Comparison of ENCODE assay signal across 18 cellular contexts in genomic region chr1:160427625-160428024, GRCh38. TPM values are rescaled to one million over a fixed set of nuclear protein-coding genes. Genes with fewer than 3 reads are reported as not detected.
DNase-seq lines count a peak whose midpoint lies in the region; ATAC-seq and TF ChIP-seq lines count a peak whose summit lies in the region.
"Had no signal": no experiment of that assay in that cellular context is flagged by ENCODE, and none has a peak within 500 bp of the region (broad histone marks: within the 10 kb centered on the region; RNA-seq: fewer than 3 reads in every experiment).

No MANE protein-coding gene starts in this region.

- no peaks in the 10 kb centered on the region for H3K27me3 ChIP-seq in upper lobe of right lung
- H3K27me3 ChIP-seq: ascending aorta, SJSA1, testis had no signal

- peaks cover 3% of the 10 kb centered on the region for H3K36me3 Mint-ChIP-seq in activated CD4-positive, alpha-beta T cell treated with anti-CD3 and anti-CD28 coated beads, Interleukin-2, amount 10 ng/mL, durations not matched to agents 7 days and 5 days (ENCODE audit: low read depth)
- peaks cover 14% of the 10 kb centered on the region for H3K36me3 Mint-ChIP-seq in activated B cell treated with CpG ODN at 0.5 μM for 24 hours (ENCODE audit: low read depth)
- H3K36me3 Mint-ChIP-seq in central memory CD8-positive, alpha-beta T cell (ENCODE audit: insufficient read depth) = peaks cover 9% of the 10 kb centered on the region

- peaks cover 18% of the 10 kb centered on the region for H3K4me1 ChIP-seq in upper lobe of right lung
- H3K4me1 ChIP-seq: A549, ascending aorta, psoas muscle had no signal

- no peak overlapping the region for H3K4me3 Mint-ChIP-seq in activated CD4-positive, alpha-beta T cell treated with anti-CD3 and anti-CD28 coated beads, Interleukin-2, amount 10 ng/mL, durations not matched to agents 7 days and 5 days
- no peak overlapping the region for H3K4me3 Mint-ChIP-seq in activated B cell treated with CpG ODN at 0.5 μM for 24 hours
- H3K4me3 Mint-ChIP-seq in central memory CD8-positive, alpha-beta T cell = no peak overlapping the region
- H3K4me3 Mint-ChIP-seq: activated T-cell treated with anti-CD3 and anti-CD28 coated beads, Interleukin-2, amount 50 U/mL, for 4 hours had no signal

- TF ChIP-seq CTCF in activated B cell treated with CpG ODN at 0.5 μM for 24 hours (IDR thresholded peaks at IDR 0.05) = no peak
- no peak for TF ChIP-seq CTCF in upper lobe of right lung (IDR thresholded peaks at IDR 0.05)

- peaks cover 49% of the 10 kb centered on the region for H3K4me1 Mint-ChIP-seq in activated CD4-positive, alpha-beta T cell treated with anti-CD3 and anti-CD28 coated beads, Interleukin-2, amount 10 ng/mL, durations not matched to agents 7 days and 5 days
- peaks cover 50% of the 10 kb centered on the region for H3K4me1 Mint-ChIP-seq in activated B cell treated with CpG ODN at 0.5 μM for 24 hours
- H3K4me1 Mint-ChIP-seq in central memory CD8-positive, alpha-beta T cell = peaks cover 48% of the 10 kb centered on the region

- CTCF ChIA-PET in activated CD4-positive, alpha-beta T cell treated with anti-CD3 and anti-CD28 coated beads, Interleukin-2, amount 10 ng/mL, durations not matched to agents 7 days and 5 days (lab: Charles Lee) = interaction anchor here (0.8 to 1.5 kb wide), 2 partner anchors 12 to 101 kb away, joined by 3 to 7 read pairs; no protein-coding TSS in a partner anchor
- CTCF ChIA-PET in activated B cell treated with CpG ODN at 0.5 μM for 24 hours (lab: Charles Lee) = interaction anchor here (1.1 to 5.0 kb wide), 8 partner anchors 43 to 526 kb away, joined by 4 to 175 read pairs (median 6); no protein-coding TSS in a partner anchor

- H3K9me3 ChIP-seq in upper lobe of right lung = no peaks in the 10 kb centered on the region
- H3K9me3 ChIP-seq: A549, ascending aorta, psoas muscle, SJSA1, testis had no signal

- ATAC-seq in activated B cell treated with CpG ODN at 0.5 μM for 24 hours (ENCODE audit: low read depth) (no peak), upper lobe of right lung (no peak), HG02970 (IDR thresholded peaks at IDR 0.05; ENCODE audit: low FRiP score, unreplicated experiment) (no peak)
- no peak for ATAC-seq in central memory CD8-positive, alpha-beta T cell (replicated peaks; ENCODE audit: extremely low read depth, poor library complexity, severe bottlenecking)
- ATAC-seq: A549, psoas muscle had no signal

- peak overlapping the region; percentile 80 for H3K27ac Mint-ChIP-seq in activated CD4-positive, alpha-beta T cell treated with anti-CD3 and anti-CD28 coated beads, Interleukin-2, amount 10 ng/mL, durations not matched to agents 7 days and 5 days
- peak overlapping the region; percentile 82 for H3K27ac Mint-ChIP-seq in activated B cell treated with CpG ODN at 0.5 μM for 24 hours
- peak overlapping the region; percentile 82 for H3K27ac Mint-ChIP-seq in central memory CD8-positive, alpha-beta T cell (ENCODE audit: low read depth)

- H3K27ac ChIP-seq in upper lobe of right lung = no peak overlapping the region
- H3K27ac ChIP-seq: A549, ascending aorta, psoas muscle, SJSA1, testis had no signal

- no peaks in the 10 kb centered on the region for H3K27me3 Mint-ChIP-seq in activated CD4-positive, alpha-beta T cell treated with anti-CD3 and anti-CD28 coated beads, Interleukin-2, amount 10 ng/mL, durations not matched to agents 7 days and 5 days
- H3K27me3 Mint-ChIP-seq in activated B cell treated with CpG ODN at 0.5 μM for 24 hours = no peaks in the 10 kb centered on the region
- no peaks in the 10 kb centered on the region for H3K27me3 Mint-ChIP-seq in central memory CD8-positive, alpha-beta T cell

- H3K9me3 Mint-ChIP-seq in activated CD4-positive, alpha-beta T cell treated with anti-CD3 and anti-CD28 coated beads, Interleukin-2, amount 10 ng/mL, durations not matched to agents 7 days and 5 days = peaks cover 2% of the 10 kb centered on the region
- H3K9me3 Mint-ChIP-seq in activated B cell treated with CpG ODN at 0.5 μM for 24 hours = no peaks in the 10 kb centered on the region
- H3K9me3 Mint-ChIP-seq in central memory CD8-positive, alpha-beta T cell = no peaks in the 10 kb centered on the region

- no peak overlapping the region for H3K4me3 ChIP-seq in upper lobe of right lung
- H3K4me3 ChIP-seq: A549, ascending aorta, psoas muscle, SJSA1, testis had no signal

- DNase-seq in activated CD4-positive, alpha-beta T cell treated with anti-CD3 and anti-CD28 coated beads, Interleukin-2, amount 10 ng/mL, durations not matched to agents 7 days and 5 days = no peak
- DNase-seq in activated CD4-positive, alpha-beta T cell treated with anti-CD3 and anti-CD28 coated beads for 1 hour = no peak
- DNase-seq in activated B cell treated with CpG ODN at 0.5 μM for 24 hours (no peak), smooth muscle cell of the brain vasculature (ENCODE audit: low read depth, low spot score) (peak; percentile 69), upper lobe of right lung (no peak), NAMALWA (ENCODE audit: low spot score) (no peak)
- DNase-seq in central memory CD8-positive, alpha-beta T cell (ENCODE audit: low spot score in 2 of 2) = no peak
- DNase-seq: activated T-cell treated with anti-CD3 and anti-CD28 coated beads, Interleukin-2, amount 50 U/mL, for 4 hours; hippocampal formation; NCI-H1694; psoas muscle; stimulated activated CD4-positive, alpha-beta T cell treated with anti-CD3 and anti-CD28 coated beads, Interleukin-15, amount 100 ng/mL, for 24 hours; testis had no signal

- POLR2A ChIA-PET in activated CD4-positive, alpha-beta T cell treated with anti-CD3 and anti-CD28 coated beads, Interleukin-2, amount 10 ng/mL, durations not matched to agents 7 days and 5 days (lab: Charles Lee) = no interaction called here
- POLR2A ChIA-PET in activated B cell treated with CpG ODN at 0.5 μM for 24 hours (lab: Charles Lee) = interaction anchor here (2.8 kb wide), 1 partner anchor 178 kb away, joined by 23 read pairs; no protein-coding TSS in a partner anchor

- H3K36me3 ChIP-seq in upper lobe of right lung = no peaks in the 10 kb centered on the region
- H3K36me3 ChIP-seq: ascending aorta had no signal

- intact Hi-C loops in activated B cell treated with CpG ODN at 0.5 μM for 24 hours (cut with micrococcal nuclease) (loop anchor here (1.0 to 2.0 kb wide), 3 partner anchors 117 to 247 kb away; no protein-coding TSS in a partner anchor), upper lobe of right lung (cut with DNase I) (loop anchor here (5.0 kb wide), 1 partner anchor 180 kb away; no protein-coding TSS in a partner anchor)

RNA-seq across cellular contexts. Expression of gene VANGL2, which starts 27.3 kb away (rescaled TPM):
- total RNA-seq in activated CD4-positive, alpha-beta T cell treated with anti-CD3 and anti-CD28 coated beads, Interleukin-2, amount 10 ng/mL, durations not matched to agents 7 days and 5 days = under 1 TPM in 1 of 2 experiments, not detected in 1; 0.04 TPM
- total RNA-seq in activated B cell treated with CpG ODN at 0.5 μM for 24 hours (4.1 and 5.5 TPM in 2 replicates), upper lobe of right lung (6.3 TPM)
- total RNA-seq: dermis microvascular lymphatic vessel endothelial cell had no signal
